In genomic region chr9:112486221-112487007, GRCh38 we compare ENCODE assay signal across 8 cellular contexts. TPM values are rescaled to one million over a fixed set of nuclear protein-coding genes. Genes with fewer than 3 reads are reported as not detected.
DNase-seq lines count a peak whose midpoint lies in the region; ATAC-seq, FAIRE-seq and TF ChIP-seq lines count a peak whose summit lies in the region.

TSS of gene KIAA1958 (plus strand) at chr9:112486827. CDS start at chr9:112574081, 87,254 bp downstream.

- H3K4me1 Mint-ChIP-seq in CD8-positive, alpha-beta memory T cell = peaks cover 20 to 38% (median 28%) of the 10 kb centered on the region in 3 donors
- peaks cover 30% of the 10 kb centered on the region for H3K4me1 Mint-ChIP-seq in activated CD8-positive, alpha-beta memory T cell treated with anti-CD3 and anti-CD28 coated beads, Interleukin-2, amount 10 ng/mL, durations not matched to agents 7 days and 5 days

- TSS peak; percentile 70 for BruUV-seq in endothelial cell of umbilical vein (replicated peaks; lab: Mats Ljungman, UMichigan)

- ATAC-seq in GM19397 (IDR thresholded peaks at IDR 0.05; ENCODE audit: unreplicated experiment) (peak; percentile 95), HG03565 (IDR thresholded peaks at IDR 0.05; ENCODE audit: unreplicated experiment) (peak; percentile 84)
- peak; percentile 96 for ATAC-seq in activated CD8-positive, alpha-beta memory T cell treated with anti-CD3 and anti-CD28 coated beads, Interleukin-2, amount 10 ng/mL, durations not matched to agents 7 days and 5 days

- H2AFZ ChIP-seq in endothelial cell of umbilical vein (ENCODE audit: low read depth, low read length) = peak within 1 kb of the TSS; percentile 41

- H3K36me3 Mint-ChIP-seq in CD8-positive, alpha-beta memory T cell = peaks cover 0 to 9% (median 0%) of the 10 kb centered on the region in 3 donors
- peaks cover 10% of the 10 kb centered on the region for H3K36me3 Mint-ChIP-seq in activated CD8-positive, alpha-beta memory T cell treated with anti-CD3 and anti-CD28 coated beads, Interleukin-2, amount 10 ng/mL, durations not matched to agents 7 days and 5 days

- peaks cover 13% of the 10 kb centered on the region for H3K4me1 ChIP-seq in CD8-positive, alpha-beta memory T cell (ENCODE audit: insufficient read depth, low read length)
- H3K4me1 ChIP-seq in endothelial cell of umbilical vein (ENCODE audit: control insufficient read depth, extremely low read depth, insufficient read depth, low read length) = peaks cover 4% of the 10 kb centered on the region

- H3K9me3 Mint-ChIP-seq in CD8-positive, alpha-beta memory T cell = no peaks in the 10 kb centered on the region
- no peaks in the 10 kb centered on the region for H3K9me3 Mint-ChIP-seq in activated CD8-positive, alpha-beta memory T cell treated with anti-CD3 and anti-CD28 coated beads, Interleukin-2, amount 10 ng/mL, durations not matched to agents 7 days and 5 days (ENCODE audit: low read depth)

- peak within 1 kb of the TSS; percentile 81 to 97 (median 90) for H3K27ac Mint-ChIP-seq in CD8-positive, alpha-beta memory T cell
- peak within 1 kb of the TSS; percentile 90 for H3K27ac Mint-ChIP-seq in activated CD8-positive, alpha-beta memory T cell treated with anti-CD3 and anti-CD28 coated beads, Interleukin-2, amount 10 ng/mL, durations not matched to agents 7 days and 5 days

- no peaks in the 10 kb centered on the region for H3K9me1 ChIP-seq in endothelial cell of umbilical vein (replicated peaks; ENCODE audit: control insufficient read depth, extremely low read depth, insufficient read depth, low read length)

- H3K27ac ChIP-seq in CD8-positive, alpha-beta memory T cell (ENCODE audit: low read depth, low read length) = peak within 1 kb of the TSS; percentile 75
- H3K27ac ChIP-seq in endothelial cell of umbilical vein (ENCODE audit: insufficient read depth, low read depth, low read length) = peak within 1 kb of the TSS; percentile 16

- dilution Hi-C loops in endothelial cell of umbilical vein (cut with MboI; ENCODE audit: extremely low pct_ligation_motif_present, low sequenced_read_pairs) = no loop called here

- TF ChIP-seq CTCF in endothelial cell of umbilical vein (IDR thresholded peaks at IDR 0.05; ENCODE audit: extremely low read depth in 1 of 2, insufficient read depth in 1 of 2, low read depth in 1 of 2, low read length in 2 of 2) = no peak

- no peaks in the 10 kb centered on the region for H3K27me3 ChIP-seq in CD8-positive, alpha-beta memory T cell (ENCODE audit: insufficient read depth, low read length, poor library complexity, severe bottlenecking)
- H3K27me3 ChIP-seq in endothelial cell of umbilical vein (ENCODE audit: control insufficient read depth in 2 of 2, insufficient read depth in 2 of 2, low read length in 2 of 2) = no peaks in the 10 kb centered on the region

- POLR2A ChIA-PET in CD8-positive, alpha-beta memory T cell (lab: Charles Lee) = interaction anchor here (0.8 to 1.9 kb wide), 4 partner anchors 107 to 855 kb away, joined by 3 to 16 read pairs (median 4); partner anchors contain the start of genes DNAJC25, HSDL2 and PTBP3
- POLR2A ChIA-PET in endothelial cell of umbilical vein (lab: Charles Lee) = interaction anchor here (0.8 kb wide), 1 partner anchor 107 kb away, joined by 3 read pairs; the partner anchor contains the start of gene HSDL2

- H3K4me2 ChIP-seq in endothelial cell of umbilical vein (ENCODE audit: insufficient read depth, low read length) = peak within 1 kb of the TSS; percentile 95

- intact Hi-C loops in endothelial cell of umbilical vein (cut with micrococcal nuclease) = loop anchor here (2.0 to 5.0 kb wide), 2 partner anchors 109 to 230 kb away; no protein-coding TSS in a partner anchor

- peaks cover 2% of the 10 kb centered on the region for H3K79me2 ChIP-seq in endothelial cell of umbilical vein (ENCODE audit: control insufficient read depth, insufficient read depth, low read length)

- H3K9ac ChIP-seq in endothelial cell of umbilical vein (replicated peaks; ENCODE audit: extremely low read depth, insufficient read depth, low read length) = peak within 1 kb of the TSS; percentile 78

- no peaks in the 10 kb centered on the region for H3K9me3 ChIP-seq in CD8-positive, alpha-beta memory T cell (ENCODE audit: low read length)
- H3K9me3 ChIP-seq in endothelial cell of umbilical vein (replicated peaks; ENCODE audit: control insufficient read depth, insufficient read depth, low read length) = no peaks in the 10 kb centered on the region

- TF ChIP-seq POLR2A in endothelial cell of umbilical vein (IDR thresholded peaks at IDR 0.05; ENCODE audit: low read depth, low read length) = peak; percentile 66

- H3K4me3 Mint-ChIP-seq in CD8-positive, alpha-beta memory T cell = peak within 1 kb of the TSS; percentile 96 to 99 (median 98)
- H3K4me3 Mint-ChIP-seq in activated CD8-positive, alpha-beta memory T cell treated with anti-CD3 and anti-CD28 coated beads, Interleukin-2, amount 10 ng/mL, durations not matched to agents 7 days and 5 days = peak within 1 kb of the TSS; percentile 95

- H3K4me3 ChIP-seq in CD8-positive, alpha-beta memory T cell (ENCODE audit: low read length) = peak within 1 kb of the TSS; percentile 82
- H3K4me3 ChIP-seq in endothelial cell of umbilical vein (replicated peaks in 1 of 3; ENCODE audit: insufficient read depth in 1 of 3, low read depth in 1 of 3, low read length in 3 of 3) = peak within 1 kb of the TSS; percentile 45 to 65 (median 53)

- H3K27me3 Mint-ChIP-seq in CD8-positive, alpha-beta memory T cell = no peaks in the 10 kb centered on the region
- no peaks in the 10 kb centered on the region for H3K27me3 Mint-ChIP-seq in activated CD8-positive, alpha-beta memory T cell treated with anti-CD3 and anti-CD28 coated beads, Interleukin-2, amount 10 ng/mL, durations not matched to agents 7 days and 5 days

- FAIRE-seq in endothelial cell of umbilical vein (lab: Jason Lieb, UNC) = peak; percentile 52

- H4K20me1 ChIP-seq in endothelial cell of umbilical vein (replicated peaks; ENCODE audit: control insufficient read depth, extremely low read depth, insufficient read depth, low read length) = no peaks in the 10 kb centered on the region

- CTCF ChIA-PET in CD8-positive, alpha-beta memory T cell (lab: Charles Lee) = interaction anchor here (1.1 to 1.8 kb wide), 3 partner anchors 10 to 306 kb away, joined by 4 to 6 read pairs (median 5); partner anchors contain the start of gene HSDL2
- CTCF ChIA-PET in activated CD8-positive, alpha-beta memory T cell treated with anti-CD3 and anti-CD28 coated beads, Interleukin-2, amount 10 ng/mL, durations not matched to agents 7 days and 5 days (lab: Charles Lee) = interaction anchor here (1.0 to 2.7 kb wide), 4 partner anchors 10 to 232 kb away, joined by 4 to 11 read pairs (median 6); partner anchors contain the start of genes HSDL2 and INIP
- CTCF ChIA-PET in endothelial cell of umbilical vein (lab: Charles Lee) = interaction anchor here (0.5 to 2.0 kb wide), 7 partner anchors 10 to 1018 kb away, joined by 3 to 9 read pairs (median 3); no protein-coding TSS in a partner anchor

- peak; percentile 66 to 88 (median 78) for DNase-seq in CD8-positive, alpha-beta memory T cell
- DNase-seq in NCI-H82 treated with DMSO at 0.1 percent for 48 hours (lab: John Stamatoyannopoulos, UW; ENCODE audit: unreplicated experiment) (peak; percentile 25), endothelial cell of umbilical vein (ENCODE audit: low read depth, low spot score) (peak; percentile 58), middle frontal gyrus (ENCODE audit: extremely low spot score, low spot score) (peak; percentile 38)
- DNase-seq in activated CD8-positive, alpha-beta memory T cell treated with anti-CD3 and anti-CD28 coated beads, Interleukin-2, amount 10 ng/mL, durations not matched to agents 7 days and 5 days = peak; percentile 94
- peak; percentile 80 to 83 for DNase-seq in stimulated activated CD8-positive, alpha-beta memory T cell treated with anti-CD3 and anti-CD28 coated beads, Interleukin-2, amount 100 ng/mL, for 48 hours (ENCODE audit: low read depth in 2 of 2)

- H3K36me3 ChIP-seq in CD8-positive, alpha-beta memory T cell (ENCODE audit: insufficient read depth, low read length) = no peaks in the 10 kb centered on the region
- no peaks in the 10 kb centered on the region for H3K36me3 ChIP-seq in endothelial cell of umbilical vein (ENCODE audit: control insufficient read depth in 2 of 2, extremely low read depth in 1 of 2, insufficient read depth in 2 of 2, low read length in 2 of 2)

TF ChIP-seq in endothelial cell of umbilical vein, 7 proteins besides CTCF, POLR2A, EP300 and RAD21:
- no peak for TF ChIP-seq FOS (IDR thresholded peaks at IDR 0.05; ENCODE audit: borderline replicate concordance, insufficient read depth, low read length)
- TF ChIP-seq EZH2 (IDR thresholded peaks at IDR 0.05; ENCODE audit: borderline replicate concordance, low read depth, low read length, severe bottlenecking) = no peak
- TF ChIP-seq POLR2AphosphoS5 (IDR thresholded peaks at IDR 0.05; ENCODE audit: insufficient read depth, low read depth, low read length) = peak; percentile 72

RNA-seq across cellular contexts. Expression of gene KIAA1958, which starts in this region (rescaled TPM):
- 1 to 10 TPM; 6.4 to 6.7 TPM for total RNA-seq in CD8-positive, alpha-beta memory T cell
- polyA plus RNA-seq in CD8-positive, alpha-beta memory T cell = 2.4 TPM
- 10 to 100 TPM in 1 of 2 experiments, 1 to 10 TPM in 1; 7.1 to 11.6 TPM for total RNA-seq in activated CD8-positive, alpha-beta memory T cell treated with anti-CD3 and anti-CD28 coated beads, Interleukin-2, amount 10 ng/mL, durations not matched to agents 7 days and 5 days
- total RNA-seq in endothelial cell of umbilical vein = 5.0 and 5.2 TPM in 2 replicates
- polyA plus RNA-seq in endothelial cell of umbilical vein = 1.1 and 1.7 TPM in 2 replicates
- polyA plus RNA-seq in endothelial cell of umbilical vein (2011; cell fraction: cytosol; rRNA removed) = 1.6 and 1.7 TPM in 2 replicates
- polyA plus RNA-seq in endothelial cell of umbilical vein (2011; cell fraction: nucleus; rRNA removed) = 4.6 and 5.9 TPM in 2 replicates
- 1.1 and 1.7 TPM in 2 replicates for polyA plus RNA-seq in endothelial cell of umbilical vein (2012)
- 13.6 and 15.9 TPM in 2 replicates for polyA minus RNA-seq in endothelial cell of umbilical vein
- polyA minus RNA-seq in endothelial cell of umbilical vein (2011; cell fraction: cytosol; rRNA and poly(A)+ RNA removed) = 15.8 TPM
- polyA minus RNA-seq in endothelial cell of umbilical vein (2011; cell fraction: nucleus; rRNA and poly(A)+ RNA removed) = 14.3 and 17.9 TPM in 2 replicates

Comparison
In these comparisons a context has a peak if more than half of its experiments do, and no peak if none do; other contexts are left out.
1. Peak in every context shown above with its lines: DNase-seq, ATAC-seq, H3K4me3 ChIP-seq and H3K27ac ChIP-seq.
2. DNase-seq: peak in every context shown above with its lines; median percentile 94 in activated CD8-positive, alpha-beta memory T cell treated with anti-CD3 and anti-CD28 coated beads, Interleukin-2, amount 10 ng/mL, durations not matched to agents 7 days and 5 days; 82 in stimulated activated CD8-positive, alpha-beta memory T cell treated with anti-CD3 and anti-CD28 coated beads, Interleukin-2, amount 100 ng/mL, for 48 hours; 78 in CD8-positive, alpha-beta memory T cell; 58 in endothelial cell of umbilical vein; 38 in middle frontal gyrus; 25 in NCI-H82 treated with DMSO at 0.1 percent for 48 hours.